ENCODE assay signal across 1 cellular context in the genomic region with DNA sequence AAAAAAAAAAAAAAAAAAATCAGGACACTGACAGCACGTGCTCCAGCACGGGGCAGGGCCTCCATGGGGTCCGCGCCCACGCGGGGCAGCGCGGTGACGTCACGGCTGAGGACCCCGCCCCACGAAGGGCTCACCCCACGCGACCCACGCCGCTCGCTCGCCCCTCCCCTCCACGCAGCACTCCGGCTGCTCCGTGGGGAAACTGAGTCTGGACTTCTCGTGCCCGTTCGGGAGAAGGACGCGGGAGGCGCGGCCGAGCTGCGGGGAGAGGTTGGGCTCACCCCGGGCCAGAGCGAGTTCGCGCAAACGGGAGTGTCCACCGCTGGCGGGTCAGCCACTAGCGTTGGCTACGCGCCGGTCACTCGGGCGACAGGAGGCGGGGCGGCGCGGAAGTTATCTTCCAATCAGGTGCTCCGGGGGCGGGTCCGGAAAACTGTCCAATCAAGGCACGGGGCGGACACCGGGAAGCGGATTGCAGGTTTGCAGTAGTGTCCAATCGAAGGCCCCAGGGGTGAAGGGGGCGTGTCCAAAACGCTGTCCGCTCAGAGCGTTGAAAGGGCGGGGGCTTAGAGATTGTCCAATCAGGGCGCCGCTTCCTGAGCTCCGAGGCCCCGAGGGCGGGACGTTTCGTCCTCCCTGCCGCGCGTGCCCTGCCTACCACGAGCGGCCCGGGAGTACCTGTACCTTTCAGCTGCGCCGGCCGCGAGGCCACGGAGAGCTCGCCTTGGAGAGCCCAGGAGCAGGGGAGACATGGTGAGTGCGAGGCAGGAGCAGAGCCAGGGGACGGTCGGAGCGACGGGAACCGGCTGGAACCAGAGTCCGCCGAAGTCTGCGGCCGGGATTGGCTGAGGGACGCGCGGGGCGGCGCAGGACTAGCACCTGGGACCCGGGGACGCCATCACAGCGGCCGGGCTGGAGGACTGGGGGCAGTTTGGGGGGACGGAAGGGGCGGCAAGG.
TF ChIP-seq lines count a peak whose summit lies in the region.

TSS of gene ZNF57 (plus strand) at position 633 of the 957 bp plus-strand sequence. CDS start at position 751, 118 bp downstream.

TF ChIP-seq in K562, 482 proteins besides CTCF, POLR2A, EP300 and RAD21 (continued from another document and continues in another):
- TF ChIP-seq, protein P1, sequence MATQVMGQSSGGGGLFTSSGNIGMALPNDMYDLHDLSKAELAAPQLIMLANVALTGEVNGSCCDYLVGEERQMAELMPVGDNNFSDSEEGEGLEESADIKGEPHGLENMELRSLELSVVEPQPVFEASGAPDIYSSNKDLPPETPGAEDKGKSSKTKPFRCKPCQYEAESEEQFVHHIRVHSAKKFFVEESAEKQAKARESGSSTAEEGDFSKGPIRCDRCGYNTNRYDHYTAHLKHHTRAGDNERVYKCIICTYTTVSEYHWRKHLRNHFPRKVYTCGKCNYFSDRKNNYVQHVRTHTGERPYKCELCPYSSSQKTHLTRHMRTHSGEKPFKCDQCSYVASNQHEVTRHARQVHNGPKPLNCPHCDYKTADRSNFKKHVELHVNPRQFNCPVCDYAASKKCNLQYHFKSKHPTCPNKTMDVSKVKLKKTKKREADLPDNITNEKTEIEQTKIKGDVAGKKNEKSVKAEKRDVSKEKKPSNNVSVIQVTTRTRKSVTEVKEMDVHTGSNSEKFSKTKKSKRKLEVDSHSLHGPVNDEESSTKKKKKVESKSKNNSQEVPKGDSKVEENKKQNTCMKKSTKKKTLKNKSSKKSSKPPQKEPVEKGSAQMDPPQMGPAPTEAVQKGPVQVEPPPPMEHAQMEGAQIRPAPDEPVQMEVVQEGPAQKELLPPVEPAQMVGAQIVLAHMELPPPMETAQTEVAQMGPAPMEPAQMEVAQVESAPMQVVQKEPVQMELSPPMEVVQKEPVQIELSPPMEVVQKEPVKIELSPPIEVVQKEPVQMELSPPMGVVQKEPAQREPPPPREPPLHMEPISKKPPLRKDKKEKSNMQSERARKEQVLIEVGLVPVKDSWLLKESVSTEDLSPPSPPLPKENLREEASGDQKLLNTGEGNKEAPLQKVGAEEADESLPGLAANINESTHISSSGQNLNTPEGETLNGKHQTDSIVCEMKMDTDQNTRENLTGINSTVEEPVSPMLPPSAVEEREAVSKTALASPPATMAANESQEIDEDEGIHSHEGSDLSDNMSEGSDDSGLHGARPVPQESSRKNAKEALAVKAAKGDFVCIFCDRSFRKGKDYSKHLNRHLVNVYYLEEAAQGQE (CRISPR knock-in tag; IDR thresholded peaks at IDR 0.05; ENCODE audit: low read depth): no peak
- TF ChIP-seq, protein P2, sequence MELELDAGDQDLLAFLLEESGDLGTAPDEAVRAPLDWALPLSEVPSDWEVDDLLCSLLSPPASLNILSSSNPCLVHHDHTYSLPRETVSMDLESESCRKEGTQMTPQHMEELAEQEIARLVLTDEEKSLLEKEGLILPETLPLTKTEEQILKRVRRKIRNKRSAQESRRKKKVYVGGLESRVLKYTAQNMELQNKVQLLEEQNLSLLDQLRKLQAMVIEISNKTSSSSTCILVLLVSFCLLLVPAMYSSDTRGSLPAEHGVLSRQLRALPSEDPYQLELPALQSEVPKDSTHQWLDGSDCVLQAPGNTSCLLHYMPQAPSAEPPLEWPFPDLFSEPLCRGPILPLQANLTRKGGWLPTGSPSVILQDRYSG (tag; conservative IDR thresholded peaks at IDR 0.05; ENCODE audit: low read depth): no peak
- TF ChIP-seq RB1 (IDR thresholded peaks at IDR 0.05; ENCODE audit: low read depth): peak; percentile 79
- no peak for TF ChIP-seq TAL1 (IDR thresholded peaks at IDR 0.05)
- TF ChIP-seq POLR3G (IDR thresholded peaks at IDR 0.05; ENCODE audit: extremely low read depth, insufficient read length, insufficient replicate concordance): no peak
- TF ChIP-seq TARDBP (IDR thresholded peaks at IDR 0.05): peak; percentile 78
- peak; percentile 59; the same call in 1 of the 2 replicates for TF ChIP-seq NR2C2 (CRISPR knock-in tag; IDR thresholded peaks at IDR 0.05)
- peak; percentile 60; the same call in 1 of the 2 replicates for TF ChIP-seq NR2C2 (tag; IDR thresholded peaks at IDR 0.05)
- TF ChIP-seq ZNF444 (CRISPR knock-in tag; IDR thresholded peaks at IDR 0.05): no peak
- no peak for TF ChIP-seq ATF4 (CRISPR knock-in tag; IDR thresholded peaks at IDR 0.05)
- peak; percentile 62; the same call in 1 of the 2 replicates for TF ChIP-seq GABPB1 (CRISPR knock-in tag; IDR thresholded peaks at IDR 0.05)
- TF ChIP-seq ETV1 (tag; conservative IDR thresholded peaks at IDR 0.05; ENCODE audit: low read depth): no peak
- TF ChIP-seq MEF2D (tag; conservative IDR thresholded peaks at IDR 0.05; ENCODE audit: low read depth): no peak
- TF ChIP-seq ZNF41 (CRISPR knock-in tag; conservative IDR thresholded peaks at IDR 0.05): no peak
- TF ChIP-seq ZNF551 (CRISPR knock-in tag; IDR thresholded peaks at IDR 0.05): no peak
- TF ChIP-seq DIDO1 (tag; IDR thresholded peaks at IDR 0.05; ENCODE audit: low read depth): no peak
- TF ChIP-seq RBM22 (IDR thresholded peaks at IDR 0.05; ENCODE audit: low read depth, low read length, poor library complexity, severe bottlenecking): no peak
- TF ChIP-seq SRSF1 (IDR thresholded peaks at IDR 0.05; ENCODE audit: low read depth, low read length): no peak
- TF ChIP-seq, protein P3, sequence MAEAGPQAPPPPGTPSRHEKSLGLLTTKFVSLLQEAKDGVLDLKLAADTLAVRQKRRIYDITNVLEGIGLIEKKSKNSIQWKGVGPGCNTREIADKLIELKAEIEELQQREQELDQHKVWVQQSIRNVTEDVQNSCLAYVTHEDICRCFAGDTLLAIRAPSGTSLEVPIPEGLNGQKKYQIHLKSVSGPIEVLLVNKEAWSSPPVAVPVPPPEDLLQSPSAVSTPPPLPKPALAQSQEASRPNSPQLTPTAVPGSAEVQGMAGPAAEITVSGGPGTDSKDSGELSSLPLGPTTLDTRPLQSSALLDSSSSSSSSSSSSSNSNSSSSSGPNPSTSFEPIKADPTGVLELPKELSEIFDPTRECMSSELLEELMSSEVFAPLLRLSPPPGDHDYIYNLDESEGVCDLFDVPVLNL (CRISPR knock-in tag; IDR thresholded peaks at IDR 0.05; ENCODE audit: low read depth): no peak
- no peak for TF ChIP-seq GABPB2 (CRISPR knock-in tag; conservative IDR thresholded peaks at IDR 0.05)
- TF ChIP-seq ZMIZ1 (IDR thresholded peaks at IDR 0.05; ENCODE audit: low read depth in 2 of 2, low read length in 2 of 2): no peak
- TF ChIP-seq GTF2E2 (tag; IDR thresholded peaks at IDR 0.05): no peak
- TF ChIP-seq, protein P4, sequence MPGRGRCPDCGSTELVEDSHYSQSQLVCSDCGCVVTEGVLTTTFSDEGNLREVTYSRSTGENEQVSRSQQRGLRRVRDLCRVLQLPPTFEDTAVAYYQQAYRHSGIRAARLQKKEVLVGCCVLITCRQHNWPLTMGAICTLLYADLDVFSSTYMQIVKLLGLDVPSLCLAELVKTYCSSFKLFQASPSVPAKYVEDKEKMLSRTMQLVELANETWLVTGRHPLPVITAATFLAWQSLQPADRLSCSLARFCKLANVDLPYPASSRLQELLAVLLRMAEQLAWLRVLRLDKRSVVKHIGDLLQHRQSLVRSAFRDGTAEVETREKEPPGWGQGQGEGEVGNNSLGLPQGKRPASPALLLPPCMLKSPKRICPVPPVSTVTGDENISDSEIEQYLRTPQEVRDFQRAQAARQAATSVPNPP (IDR thresholded peaks at IDR 0.05; ENCODE audit: borderline replicate concordance, insufficient read depth, insufficient read length): no peak
- no peak for TF ChIP-seq PRMT5 (CRISPR knock-in tag; IDR thresholded peaks at IDR 0.05)
- TF ChIP-seq SAFB2 (IDR thresholded peaks at IDR 0.05; ENCODE audit: borderline replicate concordance, low read depth, low read length, severe bottlenecking): no peak
- no peak for TF ChIP-seq ZNF347 (CRISPR knock-in tag; IDR thresholded peaks at IDR 0.05; ENCODE audit: low read depth)
- TF ChIP-seq MYNN (IDR thresholded peaks at IDR 0.05): no peak
- no peak for TF ChIP-seq MYNN (CRISPR knock-in tag; IDR thresholded peaks at IDR 0.05)
- TF ChIP-seq FOXM1 (IDR thresholded peaks at IDR 0.05; ENCODE audit: low read depth): no peak
- TF ChIP-seq FOXM1 (CRISPR knock-in tag; IDR thresholded peaks at IDR 0.05; ENCODE audit: low read depth): no peak
- TF ChIP-seq ESRRA (IDR thresholded peaks at IDR 0.05; ENCODE audit: borderline replicate concordance, low read depth): 0 out of 2 replicates have a peak, but pooled peaks have one; percentile 40
- TF ChIP-seq, protein P5, sequence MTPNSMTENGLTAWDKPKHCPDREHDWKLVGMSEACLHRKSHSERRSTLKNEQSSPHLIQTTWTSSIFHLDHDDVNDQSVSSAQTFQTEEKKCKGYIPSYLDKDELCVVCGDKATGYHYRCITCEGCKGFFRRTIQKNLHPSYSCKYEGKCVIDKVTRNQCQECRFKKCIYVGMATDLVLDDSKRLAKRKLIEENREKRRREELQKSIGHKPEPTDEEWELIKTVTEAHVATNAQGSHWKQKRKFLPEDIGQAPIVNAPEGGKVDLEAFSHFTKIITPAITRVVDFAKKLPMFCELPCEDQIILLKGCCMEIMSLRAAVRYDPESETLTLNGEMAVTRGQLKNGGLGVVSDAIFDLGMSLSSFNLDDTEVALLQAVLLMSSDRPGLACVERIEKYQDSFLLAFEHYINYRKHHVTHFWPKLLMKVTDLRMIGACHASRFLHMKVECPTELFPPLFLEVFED (CRISPR knock-in tag; conservative IDR thresholded peaks at IDR 0.05): peak; percentile 48; the same call in 1 of the 2 replicates
- TF ChIP-seq SRF (CRISPR knock-in tag; IDR thresholded peaks at IDR 0.05): no peak
- no peak for TF ChIP-seq BRCA1 (IDR thresholded peaks at IDR 0.05)
- no peak for TF ChIP-seq BRCA1 (CRISPR knock-in tag; IDR thresholded peaks at IDR 0.05)
- TF ChIP-seq, protein P6, sequence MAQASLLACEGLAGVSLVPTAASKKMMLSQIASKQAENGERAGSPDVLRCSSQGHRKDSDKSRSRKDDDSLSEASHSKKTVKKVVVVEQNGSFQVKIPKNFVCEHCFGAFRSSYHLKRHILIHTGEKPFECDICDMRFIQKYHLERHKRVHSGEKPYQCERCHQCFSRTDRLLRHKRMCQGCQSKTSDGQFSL (CRISPR knock-in tag; IDR thresholded peaks at IDR 0.05): no peak
- TF ChIP-seq, protein P6 (tag; IDR thresholded peaks at IDR 0.05): no peak
- no peak for TF ChIP-seq RFX7 (CRISPR knock-in tag; IDR thresholded peaks at IDR 0.05)
- TF ChIP-seq, protein P7, sequence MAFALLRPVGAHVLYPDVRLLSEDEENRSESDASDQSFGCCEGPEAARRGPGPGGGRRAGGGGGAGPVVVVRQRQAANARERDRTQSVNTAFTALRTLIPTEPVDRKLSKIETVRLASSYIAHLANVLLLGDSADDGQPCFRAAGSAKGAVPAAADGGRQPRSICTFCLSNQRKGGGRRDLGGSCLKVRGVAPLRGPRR (CRISPR knock-in tag; IDR thresholded peaks at IDR 0.05): no peak
- TF ChIP-seq POLR2B (IDR thresholded peaks at IDR 0.05; ENCODE audit: low read depth, partially characterized antibody): no peak
- TF ChIP-seq CTBP1 (IDR thresholded peaks at IDR 0.05; ENCODE audit: borderline replicate concordance): peak; percentile 48; the same call in 1 of the 2 replicates
- no peak for TF ChIP-seq U2AF2 (optimal IDR thresholded peaks at IDR 0.05; ENCODE audit: low read depth, low read length)
- TF ChIP-seq PTBP1 (IDR thresholded peaks at IDR 0.05; ENCODE audit: low read depth, low read length): no peak
- no peak for TF ChIP-seq NFXL1 (CRISPR knock-in tag; IDR thresholded peaks at IDR 0.05)
- no peak for TF ChIP-seq CHD4 (IDR thresholded peaks at IDR 0.05; ENCODE audit: insufficient read depth, insufficient replicate concordance, low read depth, low read length, poor library complexity, severe bottlenecking)
- TF ChIP-seq HNRNPL (IDR thresholded peaks at IDR 0.05; ENCODE audit: low read depth, low read length): no peak
- peak; percentile 89; the same call in 1 of the 2 replicates for TF ChIP-seq GATAD2A (IDR thresholded peaks at IDR 0.05)
- no peak for TF ChIP-seq NELFE (IDR thresholded peaks at IDR 0.05; ENCODE audit: insufficient read depth, insufficient read length)
